Comparison of ENCODE assay signal across 19 cellular contexts in the genomic region with DNA sequence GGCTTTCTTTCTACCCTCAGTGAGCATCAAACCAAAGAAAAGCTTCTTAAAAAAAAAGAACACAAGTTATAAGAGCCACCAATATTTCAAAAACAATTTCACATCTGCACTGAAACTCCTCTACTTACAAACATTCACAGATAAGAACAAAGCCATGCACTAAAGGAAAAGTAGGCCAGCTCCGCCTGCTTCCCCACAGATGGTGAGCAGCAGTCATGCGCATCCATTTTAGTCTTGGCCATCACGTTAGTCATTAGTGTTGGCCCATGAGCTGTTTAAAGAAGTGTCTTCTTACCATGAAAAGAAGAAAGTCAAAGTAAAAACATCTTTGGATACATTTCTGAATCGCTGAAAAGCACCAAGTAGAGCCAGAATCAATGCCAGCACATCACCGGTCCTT. TPM values are rescaled to one million over a fixed set of nuclear protein-coding genes. Genes with fewer than 3 reads are reported as not detected.
A peak's percentile ranks its signal among the peaks of the same experiment; 100 is the strongest.
DNase-seq lines count a peak whose midpoint lies in the region; ATAC-seq and TF ChIP-seq lines count a peak whose summit lies in the region.
"Had no signal": no experiment of that assay in that cellular context is flagged by ENCODE, and none has a peak within 500 bp of the region (broad histone marks: within the 10 kb centered on the region; RNA-seq: fewer than 3 reads in every experiment).

No MANE protein-coding gene starts in this region.

- TF ChIP-seq CTCF in right atrium auricular region (IDR thresholded peaks at IDR 0.05) (no peak), fibroblast of mammary gland (conservative IDR thresholded peaks at IDR 0.05; ENCODE audit: control insufficient read depth, insufficient read depth, low read depth, low read length) (no peak), thyroid gland (IDR thresholded peaks at IDR 0.05) (no peak)

- intact Hi-C loops in Right ventricle myocardium inferior (cut with DNase I): no loop called here
- intact Hi-C loops in thyroid gland (cut with DNase I): no loop called here

- H3K9me3 ChIP-seq in right atrium auricular region: no peaks in the 10 kb centered on the region
- no peaks in the 10 kb centered on the region for H3K9me3 ChIP-seq in thyroid gland

- H3K27me3 ChIP-seq in right atrium auricular region: no peaks in the 10 kb centered on the region
- no peaks in the 10 kb centered on the region for H3K27me3 ChIP-seq in thyroid gland

- 46 to 56% methylated on average over 5 of the region's 5 CpGs for WGBS in thyroid gland, 2 donors

- no peak for TF ChIP-seq POLR2A in thyroid gland (IDR thresholded peaks at IDR 0.05)

- DNase-seq in Right ventricle myocardium inferior (ENCODE audit: missing footprints) (no peak), right atrium auricular region (ENCODE audit: low spot score) (no peak), fibroblast of mammary gland (ENCODE audit: low read depth) (peak; percentile 25), inferior parietal cortex (ENCODE audit: extremely low spot score) (peak; percentile 50), thyroid gland (peak; percentile 61 to 81), midbrain (lab: John Stamatoyannopoulos, UW) (no peak), RPMI8226 (no peak)
- no peak for DNase-seq in activated T-cell treated with anti-CD3 and anti-CD28 coated beads, Interleukin-2, amount 50 U/mL, for 48 hours
- DNase-seq: 8988T, KG1, NCI-H1417 treated with DMSO at 0.1 percent for 48 hours, NCI-H2029, NCI-H2171 treated with DMSO at 0.1 percent for 48 hours, NCI-H748 treated with DMSO at 0.1 percent for 48 hours had no signal

- H3K4me3 ChIP-seq in right atrium auricular region (no peak overlapping the region), fibroblast of mammary gland (ENCODE audit: control insufficient read depth, low read depth, low read length) (no peak overlapping the region), thyroid gland (replicated peaks in 1 of 3) (no peak overlapping the region)

- H3K27ac ChIP-seq in right atrium auricular region (no peak overlapping the region), thyroid gland (peak overlapping the region; percentile 47 to 76 (median 47))
- H3K27ac ChIP-seq: C4-2B, RWPE1 had no signal

- peak; percentile 65 for ATAC-seq in Right ventricle myocardium inferior

- H3K4me1 ChIP-seq in right atrium auricular region: peaks cover 0 to 7% of the 10 kb centered on the region in 2 donors
- peaks cover 15 to 27% of the 10 kb centered on the region in 2 donors for H3K4me1 ChIP-seq in thyroid gland

- H3K36me3 ChIP-seq in right atrium auricular region: no peaks in the 10 kb centered on the region
- no peaks in the 10 kb centered on the region for H3K36me3 ChIP-seq in thyroid gland

RNA-seq across cellular contexts. Expression of a gene that starts 40.0 kb away (rescaled TPM):
- total RNA-seq in Right ventricle myocardium inferior: not detected
- not detected for total RNA-seq in right atrium auricular region
- total RNA-seq in thyroid gland: not detected
- total RNA-seq: Daoy, H1, NCI-H460 had no signal

Comparison
In these comparisons a context has a peak if more than half of its experiments do, and no peak if none do; other contexts are left out.
1. DNase-seq: peak in fibroblast of mammary gland (single experiment), inferior parietal cortex (single experiment) and thyroid gland (2 of 2); none in Right ventricle myocardium inferior (single experiment), right atrium auricular region (single experiment), midbrain (single experiment), activated T-cell treated with anti-CD3 and anti-CD28 coated beads, Interleukin-2, amount 50 U/mL, for 48 hours (0 of 2) and RPMI8226 (single experiment).
2. H3K27ac ChIP-seq: peak in thyroid gland (3 of 3); none in right atrium auricular region (0 of 2).